19 cellular contexts compared by ENCODE assay signal in the genomic region with DNA sequence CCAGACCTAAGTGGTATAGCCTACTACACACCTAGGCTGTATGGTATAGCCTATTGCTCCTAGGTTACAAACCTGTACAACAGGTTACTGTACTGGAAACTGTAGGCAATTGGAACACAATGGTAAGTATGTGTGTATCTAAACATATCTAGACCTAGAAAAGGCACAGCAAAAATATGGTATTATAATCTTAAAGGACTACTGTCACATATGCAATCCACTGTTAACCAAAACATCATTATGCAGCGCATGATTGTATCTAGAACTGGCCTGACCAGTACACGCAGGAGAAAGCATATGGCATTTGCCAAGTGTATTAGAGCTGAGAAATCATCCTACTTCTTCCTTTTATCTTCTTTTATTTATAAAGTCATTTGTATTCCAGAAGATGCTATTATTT.
A peak's percentile ranks its signal among the peaks of the same experiment; 100 is the strongest.
DNase-seq lines count a peak whose midpoint lies in the region; ATAC-seq and TF ChIP-seq lines count a peak whose summit lies in the region.
"Had no signal": no experiment of that assay in that cellular context is flagged by ENCODE, and none has a peak within 500 bp of the region (broad histone marks: within the 10 kb centered on the region; RNA-seq: fewer than 3 reads in every experiment).

No MANE protein-coding gene starts in this region.

- no peak overlapping the region for H4K8ac ChIP-seq in trophoblast cell (ENCODE audit: low read depth, low read length)

- intact Hi-C loops in breast epithelium (cut with DNase I; ENCODE audit: low total_unique reads) = no loop called here

- H2AFZ ChIP-seq in trophoblast cell (ENCODE audit: insufficient read depth, low read length, poor library complexity) = no peak overlapping the region

- H3K79me1 ChIP-seq in trophoblast cell (ENCODE audit: low read length) = no peaks in the 10 kb centered on the region

- no peak overlapping the region for H3K9ac ChIP-seq in trophoblast cell (ENCODE audit: low read length)
- H3K9ac ChIP-seq: BLaER1 treated with 17β-estradiol and CSF1 and Interleukin-3, amounts not matched to agents 10 nM and 100 nM had no signal

- H2BK120ac ChIP-seq in trophoblast cell (ENCODE audit: insufficient read depth, low read length, poor library complexity) = no peak overlapping the region

- H3K36me3 ChIP-seq in breast epithelium (no peaks in the 10 kb centered on the region), trophoblast cell (ENCODE audit: control insufficient read depth in 1 of 2, insufficient read depth in 2 of 2, low read length in 2 of 2) (no peaks in the 10 kb centered on the region)
- H3K36me3 ChIP-seq: BLaER1 treated with 17β-estradiol and CSF1 and Interleukin-3, amounts not matched to agents 10 nM and 100 nM had no signal

- H2AK5ac ChIP-seq in trophoblast cell (ENCODE audit: low read length) = no peak overlapping the region

- H3K23ac ChIP-seq in trophoblast cell (ENCODE audit: low read length) = no peak overlapping the region

- no peak overlapping the region for H4K91ac ChIP-seq in trophoblast cell (ENCODE audit: low read depth, low read length)

- H3K4ac ChIP-seq in trophoblast cell (ENCODE audit: low read depth, low read length) = no peak overlapping the region

- ATAC-seq in esophagus mucosa = peak; percentile 37
- no peak for ATAC-seq in GM18858 (IDR thresholded peaks at IDR 0.05; ENCODE audit: unreplicated experiment)
- ATAC-seq: A549; CD8-positive, alpha-beta T cell had no signal

- H3K4me1 ChIP-seq in breast epithelium (no peaks in the 10 kb centered on the region), trophoblast cell (ENCODE audit: control insufficient read depth in 1 of 2, insufficient read depth in 2 of 2, low read length in 2 of 2) (no peaks in the 10 kb centered on the region)
- H3K4me1 ChIP-seq: A549; BLaER1 treated with 17β-estradiol and CSF1 and Interleukin-3, amounts not matched to agents 10 nM and 100 nM; Caco-2 had no signal

- H3K79me2 ChIP-seq in trophoblast cell (ENCODE audit: control insufficient read depth, insufficient read depth, low read length, poor library complexity) = no peaks in the 10 kb centered on the region

- H3K27ac ChIP-seq in breast epithelium (no peak overlapping the region), trophoblast cell (ENCODE audit: low read depth, low read length) (no peak overlapping the region)
- H3K27ac ChIP-seq: 22Rv1; A549; BLaER1 treated with 17β-estradiol and CSF1 and Interleukin-3, amounts not matched to agents 10 nM and 100 nM; C4-2B had no signal

- H3K14ac ChIP-seq in trophoblast cell (ENCODE audit: low read length) = no peak overlapping the region

- H3K4me3 ChIP-seq in breast epithelium (no peak overlapping the region), trophoblast cell (ENCODE audit: low read depth, low read length) (no peak overlapping the region)
- H3K4me3 ChIP-seq: A549; BLaER1 treated with 17β-estradiol and CSF1 and Interleukin-3, amounts not matched to agents 10 nM and 100 nM had no signal

- no CpG with 5 or more reads among the region's 2 CpGs for WGBS in trophoblast cell (ENCODE audit: extremely low coverage, insufficient coverage, insufficient read length)

- DNase-seq in DMS53 (lab: John Stamatoyannopoulos, UW) (peak; percentile 31), DMS53 treated with DMSO at 0.1 percent for 48 hours (lab: John Stamatoyannopoulos, UW; ENCODE audit: unreplicated experiment) (no peak), T47D (ENCODE audit: low read depth in 1 of 2, low spot score in 1 of 2) (peak; percentile 13 to 76), breast epithelium (ENCODE audit: low spot score in 2 of 2) (no peak), trophoblast cell (peak; percentile 57 to 91), dedifferentiated amniotic fluid mesenchymal stem cell (ENCODE audit: extremely low spot score) (no peak)
- DNase-seq: AML-193; Caco-2; Calu3; CD4-positive, alpha-beta T cell; CD8-positive, alpha-beta T cell; DMS79 treated with DMSO at 0.1 percent for 48 hours; GF-D8 had no signal

- TF ChIP-seq POLR2A in breast epithelium (IDR thresholded peaks at IDR 0.05) = no peak

- H3K9me3 ChIP-seq in breast epithelium (no peaks in the 10 kb centered on the region), trophoblast cell (ENCODE audit: insufficient read depth, low read depth, low read length) (no peaks in the 10 kb centered on the region)
- H3K9me3 ChIP-seq: A549; BLaER1 treated with 17β-estradiol and CSF1 and Interleukin-3, amounts not matched to agents 10 nM and 100 nM; Caco-2 had no signal

- H3K18ac ChIP-seq in trophoblast cell (ENCODE audit: low read length) = no peak overlapping the region

- H3K4me2 ChIP-seq in trophoblast cell (ENCODE audit: low read length) = no peak overlapping the region
- H3K4me2 ChIP-seq: A549; BLaER1 treated with 17β-estradiol and CSF1 and Interleukin-3, amounts not matched to agents 10 nM and 100 nM had no signal

- no peak overlapping the region for H4K12ac ChIP-seq in trophoblast cell (ENCODE audit: low read depth, low read length)

- H2BK5ac ChIP-seq in trophoblast cell (ENCODE audit: low read depth, low read length, poor library complexity) = no peak overlapping the region

- no peaks in the 10 kb centered on the region for H3K27me3 ChIP-seq in breast epithelium
- no peaks in the 10 kb centered on the region for H3K27me3 ChIP-seq in trophoblast cell (ENCODE audit: insufficient read depth, low read length)
- H3K27me3 ChIP-seq: BLaER1 treated with 17β-estradiol and CSF1 and Interleukin-3, amounts not matched to agents 10 nM and 100 nM had no signal

- no peak overlapping the region for H2BK12ac ChIP-seq in trophoblast cell (ENCODE audit: low read length)

- in situ Hi-C loops in T47D (cut with HindIII; ENCODE audit: low pct_unique_long_range_greater_than_20kb, low sequenced_read_pairs) = no loop called here

- no peak for TF ChIP-seq CTCF in breast epithelium (IDR thresholded peaks at IDR 0.05)

Comparison
In these comparisons a context has a peak if more than half of its experiments do, and no peak if none do; other contexts are left out.
1. DNase-seq: peak in DMS53 (single experiment), T47D (2 of 2) and trophoblast cell (2 of 2); none in DMS53 treated with DMSO at 0.1 percent for 48 hours (single experiment), breast epithelium (0 of 2) and dedifferentiated amniotic fluid mesenchymal stem cell (single experiment).